In the genomic region with DNA sequence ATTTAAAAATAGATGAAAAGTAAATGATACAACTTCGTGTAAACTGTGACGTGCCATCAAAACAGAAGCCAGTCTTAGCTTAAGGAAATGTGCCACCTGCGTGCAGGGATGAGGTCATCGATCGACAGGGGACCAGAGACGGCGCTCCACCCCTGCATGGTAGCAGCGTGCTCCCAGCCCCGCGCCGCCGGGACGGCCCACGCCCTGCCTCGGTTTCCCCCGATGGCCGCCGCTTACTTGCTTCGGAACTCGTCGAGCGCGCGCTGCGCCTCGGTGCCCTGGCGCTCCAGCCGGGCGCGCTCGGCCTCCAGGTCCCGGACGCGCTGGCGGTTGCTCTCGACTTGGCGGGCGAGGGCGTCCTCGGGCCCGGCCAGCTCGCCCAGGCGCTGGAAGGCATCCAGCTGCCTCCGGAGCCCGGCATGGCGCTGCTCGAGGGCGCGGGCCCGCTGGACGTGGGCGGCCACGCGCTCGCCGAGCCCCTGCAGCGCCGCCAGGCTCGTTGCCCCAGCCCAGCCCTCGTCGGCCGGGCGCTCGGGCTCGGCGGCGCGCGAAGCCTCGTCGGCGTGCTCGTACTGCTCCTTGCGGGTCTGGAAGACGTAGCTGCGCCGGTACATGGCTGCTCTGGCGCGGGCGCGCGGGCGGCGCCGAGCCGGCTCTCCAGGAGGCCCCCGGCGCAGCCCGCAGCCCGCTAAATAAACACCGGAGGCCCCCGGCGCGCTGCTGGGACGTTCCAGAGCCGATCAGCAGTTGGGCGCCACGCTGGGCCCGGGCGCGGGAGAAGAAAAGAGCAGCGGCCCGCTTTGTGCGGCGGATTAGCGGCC, we compare ENCODE assay signal across 8 cellular contexts. TPM values are rescaled to one million over a fixed set of nuclear protein-coding genes. Genes with fewer than 3 reads are reported as not detected.
A peak's percentile ranks its signal among the peaks of the same experiment; 100 is the strongest.
DNase-seq lines count a peak whose midpoint lies in the region; ATAC-seq and TF ChIP-seq lines count a peak whose summit lies in the region.

A gene (minus strand): TSS at position 664 of the 821 bp plus-strand sequence. CDS start 50 bp downstream, at position 614.

- H3K36me3 Mint-ChIP-seq in activated B cell treated with CpG ODN at 0.5 μM for 24 hours (ENCODE audit: low read depth), result no peaks in the 10 kb centered on the region

- no peaks in the 10 kb centered on the region for H3K9me3 Mint-ChIP-seq in activated B cell treated with CpG ODN at 0.5 μM for 24 hours

- peak within 1 kb of the TSS; percentile 56 for H3K4me3 ChIP-seq in choroid plexus epithelial cell (ENCODE audit: low read depth, low read length)

- ATAC-seq in Right ventricle myocardium inferior, result peak; percentile 82
- ATAC-seq in activated B cell treated with CpG ODN at 0.5 μM for 24 hours (ENCODE audit: low read depth), result peak; percentile 45
- no peak for ATAC-seq in HG03039 (IDR thresholded peaks at IDR 0.05; ENCODE audit: unreplicated experiment)

- DNase-seq in Right ventricle myocardium inferior (ENCODE audit: missing footprints) (peak; percentile 75), cardiac septum (ENCODE audit: low spot score) (no peak), NCI-H2029 treated with DMSO at 0.1 percent for 48 hours (lab: John Stamatoyannopoulos, UW) (peak; percentile 31), activated B cell treated with CpG ODN at 0.5 μM for 24 hours (peak; percentile 19), choroid plexus epithelial cell (ENCODE audit: low read depth) (peak; percentile 72), left kidney (ENCODE audit: low read depth, low spot score) (peak; percentile 84)
- DNase-seq in stimulated activated CD4-positive, alpha-beta T cell treated with anti-CD3 and anti-CD28 coated beads, Interleukin-1b, Interleukin-23, amount 100 ng/mL, for 48 hours, result peak; percentile 46

- CTCF ChIA-PET in activated B cell treated with CpG ODN at 0.5 μM for 24 hours (lab: Charles Lee), result interaction anchor here (1.0 kb wide), 1 partner anchor 87 kb away, joined by 3 read pairs; no protein-coding TSS in a partner anchor

- TF ChIP-seq CTCF in activated B cell treated with CpG ODN at 0.5 μM for 24 hours (IDR thresholded peaks at IDR 0.05) (no peak), choroid plexus epithelial cell (conservative IDR thresholded peaks at IDR 0.05; ENCODE audit: low read depth, low read length) (no peak)

- peaks cover 29% of the 10 kb centered on the region for H3K27me3 Mint-ChIP-seq in activated B cell treated with CpG ODN at 0.5 μM for 24 hours

- H3K4me3 Mint-ChIP-seq in activated B cell treated with CpG ODN at 0.5 μM for 24 hours, result peak within 1 kb of the TSS; percentile 81

- intact Hi-C loops in Right ventricle myocardium inferior (cut with DNase I), result loop anchor here (10.0 kb wide), 1 partner anchor 464 kb away; no protein-coding TSS in a partner anchor
- intact Hi-C loops in cardiac septum (cut with DNase I), result loop anchor here (10.0 kb wide), 2 partner anchors 404 to 464 kb away; no protein-coding TSS in a partner anchor
- intact Hi-C loops in activated B cell treated with CpG ODN at 0.5 μM for 24 hours (cut with micrococcal nuclease), result no loop called here

- H3K4me1 Mint-ChIP-seq in activated B cell treated with CpG ODN at 0.5 μM for 24 hours, result peaks cover 9% of the 10 kb centered on the region

- POLR2A ChIA-PET in activated B cell treated with CpG ODN at 0.5 μM for 24 hours (lab: Charles Lee), result interaction anchor here (0.8 to 0.9 kb wide), 2 partner anchors 39 to 40 kb away, joined by 3 to 5 read pairs; a partner anchor contains a TSS

- H3K27ac Mint-ChIP-seq in activated B cell treated with CpG ODN at 0.5 μM for 24 hours, result no peak within 1 kb of the TSS

RNA-seq across cellular contexts. Expression of the gene that starts here (rescaled TPM):
- total RNA-seq in Right ventricle myocardium inferior (0.57 TPM), cardiac septum (0.83 TPM), activated B cell treated with CpG ODN at 0.5 μM for 24 hours (0.10 TPM in 1 of 2 replicates, not detected in the other)

Comparison
In these comparisons a context has a peak if more than half of its experiments do, and no peak if none do; other contexts are left out.
1. Peak in DNase-seq and ATAC-seq in Right ventricle myocardium inferior; RNA of the gene not detected or under 1 TPM.
2. Peak in DNase-seq and ATAC-seq in activated B cell treated with CpG ODN at 0.5 μM for 24 hours; RNA of the gene not detected or under 1 TPM.